In the genomic region with DNA sequence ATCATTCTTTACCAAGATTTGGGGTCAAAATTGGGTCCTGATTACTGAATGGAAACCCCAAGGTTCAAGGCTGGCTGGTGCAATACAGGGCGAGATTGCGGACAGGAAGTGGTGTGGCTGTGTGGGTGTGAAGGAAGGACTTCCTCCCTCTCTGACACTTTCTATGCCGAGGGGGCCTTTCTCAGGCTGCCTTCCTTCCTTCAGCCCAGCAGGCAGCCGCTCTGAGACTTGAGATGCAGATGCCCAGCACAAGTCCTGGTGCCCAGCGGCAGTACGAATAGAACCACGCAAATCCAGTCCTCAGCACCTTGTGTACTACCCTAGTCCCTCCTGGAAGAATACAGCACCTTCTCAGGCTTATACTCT, we compare ENCODE assay signal across 7 cellular contexts. TPM values are rescaled to one million over a fixed set of nuclear protein-coding genes. Genes with fewer than 3 reads are reported as not detected.
A peak's percentile ranks its signal among the peaks of the same experiment; 100 is the strongest.
DNase-seq lines count a peak whose midpoint lies in the region; ATAC-seq lines count a peak whose summit lies in the region.

No MANE protein-coding gene starts in this region.

- H3K9me3 Mint-ChIP-seq in effector memory CD8-positive, alpha-beta T cell, result no peaks in the 10 kb centered on the region

- H3K27ac Mint-ChIP-seq in effector memory CD8-positive, alpha-beta T cell, result peak overlapping the region; percentile 59 to 65

- peaks cover 29% of the 10 kb centered on the region in 2 donors for H3K4me1 Mint-ChIP-seq in effector memory CD8-positive, alpha-beta T cell (ENCODE audit: low read depth in 2 of 2)

- peaks cover 0 to 10% of the 10 kb centered on the region in 2 donors for H3K27me3 Mint-ChIP-seq in effector memory CD8-positive, alpha-beta T cell

- peak; percentile 57 for ATAC-seq in GM18861 (IDR thresholded peaks at IDR 0.05; ENCODE audit: unreplicated experiment)
- peak; percentile 65 for ATAC-seq in GM21825 (IDR thresholded peaks at IDR 0.05; ENCODE audit: unreplicated experiment)
- peak; percentile 87 for ATAC-seq in effector memory CD8-positive, alpha-beta T cell (replicated peaks)

- peak; percentile 45 for DNase-seq in NAMALWA (ENCODE audit: low spot score)
- DNase-seq in effector memory CD8-positive, alpha-beta T cell, result peak in 2 of 3 experiments; percentile 19 to 27
- no peak for DNase-seq in A172 (ENCODE audit: low spot score)
- no peak for DNase-seq in KG1 (lab: John Stamatoyannopoulos, UW)
- no peak for DNase-seq in NCI-H774 (lab: John Stamatoyannopoulos, UW)

- H3K36me3 Mint-ChIP-seq in effector memory CD8-positive, alpha-beta T cell (ENCODE audit: insufficient read depth), result peaks cover 2% of the 10 kb centered on the region

- peak overlapping the region; percentile 74 to 75 for H3K4me3 Mint-ChIP-seq in effector memory CD8-positive, alpha-beta T cell

RNA-seq across cellular contexts. Expression of a gene that starts 16.3 kb away (rescaled TPM):
- 1.6 and 2.1 TPM in 2 replicates for total RNA-seq in A172 (2014; rRNA removed; shearing (Covaris generic))

Comparison
In these comparisons a context has a peak if more than half of its experiments do, and no peak if none do; other contexts are left out.
1. DNase-seq: peak in NAMALWA (single experiment) and effector memory CD8-positive, alpha-beta T cell (2 of 3); none in A172 (single experiment), KG1 (single experiment) and NCI-H774 (single experiment).
2. Peak in every context shown above with its lines, with median percentiles within 50 percentile points of each other: ATAC-seq.